In genomic region chr14:29376251-29376650, GRCh38 we compare ENCODE assay signal across 26 cellular contexts.
"Had no signal": no experiment of that assay in that cellular context is flagged by ENCODE, and none has a peak within 500 bp of the region (broad histone marks: within the 10 kb centered on the region; RNA-seq: fewer than 3 reads in every experiment).

No MANE protein-coding gene starts in this region.

- H3K36me3 ChIP-seq: colonic mucosa, esophagus squamous epithelium, gastroesophageal sphincter, heart right ventricle, left lung, lower lobe of right lung had no signal

- DNase-seq: cerebellar nuclear complex; colonic mucosa; cortex of kidney; dorsolateral prefrontal cortex; effector CD4-positive, alpha-beta T cell; effector memory CD4-positive, alpha-beta T cell; erythroblast; esophagus squamous epithelium; foreskin fibroblast; glutamatergic neuron; head of caudate nucleus; heart right ventricle; hippocampal formation; left cardiac atrium; left lung; left ventricle myocardium superior; lower lobe of right lung; mesendoderm; midbrain had no signal

- H3K27ac ChIP-seq: colonic mucosa, dorsolateral prefrontal cortex, epithelial cell of prostate, esophagus squamous epithelium, gastroesophageal sphincter, heart right ventricle, left lung, lower lobe of right lung had no signal

- H3K9me3 Mint-ChIP-seq: dendritic cell treated with granulocyte-macrophage colony-stimulating factor and Interleukin-4, amounts not matched to agents 40 ng/mL and 50 ng/mL, for 4 days; memory B cell had no signal

- H3K9me3 ChIP-seq: colonic mucosa, esophagus squamous epithelium, gastroesophageal sphincter, heart right ventricle, left lung, lower lobe of right lung had no signal

- H3K27me3 Mint-ChIP-seq: dendritic cell treated with granulocyte-macrophage colony-stimulating factor and Interleukin-4, amounts not matched to agents 40 ng/mL and 50 ng/mL, for 4 days; memory B cell had no signal

- H3K4me1 ChIP-seq: colonic mucosa, esophagus squamous epithelium, gastroesophageal sphincter, heart right ventricle, left lung, lower lobe of right lung had no signal

- H3K4me1 Mint-ChIP-seq: memory B cell had no signal

- FAIRE-seq: frontal cortex, islet of Langerhans, keratinocyte had no signal

- H3K4me3 ChIP-seq: colonic mucosa, dorsolateral prefrontal cortex, esophagus squamous epithelium, gastroesophageal sphincter, heart right ventricle, left lung, lower lobe of right lung had no signal

- H3K27me3 ChIP-seq: colonic mucosa, dorsolateral prefrontal cortex, esophagus squamous epithelium, gastroesophageal sphincter, heart right ventricle, left lung had no signal

- H3K4me3 Mint-ChIP-seq: dendritic cell treated with granulocyte-macrophage colony-stimulating factor and Interleukin-4, amounts not matched to agents 40 ng/mL and 50 ng/mL, for 4 days; memory B cell had no signal

- H3K36me3 Mint-ChIP-seq: memory B cell had no signal

- H3K27ac Mint-ChIP-seq: dendritic cell treated with granulocyte-macrophage colony-stimulating factor and Interleukin-4, amounts not matched to agents 40 ng/mL and 50 ng/mL, for 4 days; memory B cell had no signal
